Comparison of ENCODE assay signal across 25 cellular contexts in the genomic region with DNA sequence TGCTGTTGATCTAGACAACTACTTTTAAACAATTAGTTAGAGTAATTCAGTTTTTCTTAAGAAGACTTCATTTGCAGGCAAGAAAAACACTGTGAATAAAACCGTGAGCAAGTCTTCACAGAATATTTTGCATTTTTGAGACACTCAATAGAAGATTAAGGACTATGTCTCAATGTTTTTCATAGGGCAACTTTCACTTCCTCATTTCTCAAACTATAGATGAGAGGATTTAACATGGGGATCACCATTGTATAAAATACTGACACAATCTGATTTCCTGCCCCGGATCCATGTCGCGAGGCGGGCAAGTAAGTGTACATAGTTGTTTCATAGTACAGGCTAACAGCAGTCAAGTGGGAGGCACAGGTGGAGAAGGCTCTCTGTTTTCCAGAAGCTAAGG.
"Had no signal": no experiment of that assay in that cellular context is flagged by ENCODE, and none has a peak within 500 bp of the region (broad histone marks: within the 10 kb centered on the region; RNA-seq: fewer than 3 reads in every experiment).

No MANE protein-coding gene starts in this region.

- H3K36me3 ChIP-seq: adrenal gland, gastrocnemius medialis, left lung, lower lobe of right lung, tibial nerve had no signal

- ATAC-seq: effector memory CD8-positive, alpha-beta T cell; gastrocnemius medialis; left lung; lower lobe of right lung; natural killer cell treated with Interleukin-12 subunit alpha and Interleukin-12 subunit beta and Interleukin-15 and Interleukin-18, amount 100 ng/mL, for 72 hours; right cardiac atrium had no signal

- H3K27me3 ChIP-seq: gastrocnemius medialis, left lung, tibial nerve had no signal

- H3K9me3 ChIP-seq: adrenal gland, gastrocnemius medialis, left lung, lower lobe of right lung, tibial nerve had no signal

- H3K4me1 ChIP-seq: adrenal gland, gastrocnemius medialis, left lung, lower lobe of right lung, tibial nerve had no signal

- H3K4me3 ChIP-seq: adrenal gland, gastrocnemius medialis, left lung, lower lobe of right lung, tibial nerve had no signal

- H3K27ac ChIP-seq: adrenal gland, gastrocnemius medialis, left lung, lower lobe of right lung, tibial nerve, VCaP had no signal

- DNase-seq: activated CD4-positive, alpha-beta memory T cell treated with anti-CD3 and anti-CD28 coated beads for 36 hours; activated CD4-positive, alpha-beta T cell treated with anti-CD3 and anti-CD28 coated beads for 4 hours; activated CD8-positive, alpha-beta memory T cell treated with anti-CD3 and anti-CD28 coated beads, Interleukin-2, amount 50 U/mL, for 4 hours; activated effector memory CD4-positive, alpha-beta T cell treated with anti-CD3 and anti-CD28 coated beads, Interleukin-2, amount 50 U/mL, for 16 hours; activated naive CD4-positive, alpha-beta T cell treated with anti-CD3 and anti-CD28 coated beads for 36 hours; activated naive CD8-positive, alpha-beta T cell treated with anti-CD3 and anti-CD28 coated beads for 36 hours; activated T-cell treated with anti-CD3 and anti-CD28 coated beads, Interleukin-2, amount 50 U/mL, for 1 hour; adrenal gland; aorta; cortex of kidney; effector memory CD8-positive, alpha-beta T cell; erythroblast; gastrocnemius medialis; glutamatergic neuron; left lung; lower lobe of right lung; mesendoderm; right cardiac atrium; stimulated activated CD4-positive, alpha-beta T cell treated with anti-CD3 and anti-CD28 coated beads, Interleukin-15, amount 100 ng/mL, for 24 hours; stimulated activated naive CD4-positive, alpha-beta T cell had no signal

- FAIRE-seq: islet of Langerhans, TTC549 had no signal
